1 cellular context compared by ENCODE assay signal in the genomic region with DNA sequence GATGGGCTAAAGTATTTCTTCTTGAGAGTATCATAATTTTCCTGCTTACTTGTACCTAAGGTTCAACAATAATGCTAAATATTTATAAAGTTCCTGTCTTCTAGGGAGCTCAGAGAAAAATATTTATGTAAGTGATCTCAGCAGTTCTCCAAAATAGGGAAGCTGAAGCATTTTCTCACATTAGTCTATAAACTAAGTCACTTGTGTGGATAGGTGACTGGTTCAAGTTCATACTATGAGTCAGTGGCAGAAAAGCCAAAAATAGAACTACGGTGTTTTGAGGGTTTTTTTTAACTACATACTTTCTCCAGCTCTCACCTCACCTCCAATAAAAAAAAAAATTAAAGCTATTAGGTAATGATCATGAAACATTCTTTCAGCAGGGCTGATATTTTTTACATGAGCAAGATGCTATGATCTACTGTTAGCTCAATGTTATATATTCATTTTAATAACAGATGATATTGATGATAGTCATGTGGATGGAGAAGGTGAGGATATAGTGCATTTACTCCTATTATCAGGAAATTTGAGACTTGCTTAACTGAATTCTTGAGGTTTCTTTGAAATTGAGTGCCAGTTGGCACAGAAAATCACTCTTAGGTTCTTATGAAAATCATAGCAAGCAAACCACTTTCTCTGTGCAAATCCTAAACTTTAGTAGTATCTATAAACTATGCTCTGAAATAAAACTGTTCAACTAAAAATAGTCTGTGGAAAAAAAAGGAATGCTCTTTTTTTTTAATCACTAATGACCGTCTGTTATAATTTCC.
TF ChIP-seq lines count a peak whose summit lies in the region.

No MANE protein-coding gene starts in this region.

TF ChIP-seq in GM12878, 131 proteins besides CTCF, POLR2A, EP300 and RAD21 (continued from another document and continues in another):
- TF ChIP-seq, protein P1, sequence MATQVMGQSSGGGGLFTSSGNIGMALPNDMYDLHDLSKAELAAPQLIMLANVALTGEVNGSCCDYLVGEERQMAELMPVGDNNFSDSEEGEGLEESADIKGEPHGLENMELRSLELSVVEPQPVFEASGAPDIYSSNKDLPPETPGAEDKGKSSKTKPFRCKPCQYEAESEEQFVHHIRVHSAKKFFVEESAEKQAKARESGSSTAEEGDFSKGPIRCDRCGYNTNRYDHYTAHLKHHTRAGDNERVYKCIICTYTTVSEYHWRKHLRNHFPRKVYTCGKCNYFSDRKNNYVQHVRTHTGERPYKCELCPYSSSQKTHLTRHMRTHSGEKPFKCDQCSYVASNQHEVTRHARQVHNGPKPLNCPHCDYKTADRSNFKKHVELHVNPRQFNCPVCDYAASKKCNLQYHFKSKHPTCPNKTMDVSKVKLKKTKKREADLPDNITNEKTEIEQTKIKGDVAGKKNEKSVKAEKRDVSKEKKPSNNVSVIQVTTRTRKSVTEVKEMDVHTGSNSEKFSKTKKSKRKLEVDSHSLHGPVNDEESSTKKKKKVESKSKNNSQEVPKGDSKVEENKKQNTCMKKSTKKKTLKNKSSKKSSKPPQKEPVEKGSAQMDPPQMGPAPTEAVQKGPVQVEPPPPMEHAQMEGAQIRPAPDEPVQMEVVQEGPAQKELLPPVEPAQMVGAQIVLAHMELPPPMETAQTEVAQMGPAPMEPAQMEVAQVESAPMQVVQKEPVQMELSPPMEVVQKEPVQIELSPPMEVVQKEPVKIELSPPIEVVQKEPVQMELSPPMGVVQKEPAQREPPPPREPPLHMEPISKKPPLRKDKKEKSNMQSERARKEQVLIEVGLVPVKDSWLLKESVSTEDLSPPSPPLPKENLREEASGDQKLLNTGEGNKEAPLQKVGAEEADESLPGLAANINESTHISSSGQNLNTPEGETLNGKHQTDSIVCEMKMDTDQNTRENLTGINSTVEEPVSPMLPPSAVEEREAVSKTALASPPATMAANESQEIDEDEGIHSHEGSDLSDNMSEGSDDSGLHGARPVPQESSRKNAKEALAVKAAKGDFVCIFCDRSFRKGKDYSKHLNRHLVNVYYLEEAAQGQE (IDR thresholded peaks at IDR 0.05; ENCODE audit: low read depth, low read length), result no peak
- TF ChIP-seq RBBP5 (conservative IDR thresholded peaks at IDR 0.05) (no peak), ZNF24 (IDR thresholded peaks at IDR 0.05) (no peak), PAX5 (IDR thresholded peaks at IDR 0.05; ENCODE audit: borderline replicate concordance, low read depth, low read length) (no peak), RFX5 (IDR thresholded peaks at IDR 0.05; ENCODE audit: low read depth, low read length) (no peak), SP1 (IDR thresholded peaks at IDR 0.05; ENCODE audit: low read depth, low read length) (peak; percentile 8), SUZ12 (IDR thresholded peaks at IDR 0.05; ENCODE audit: unreplicated experiment) (no peak), RB1 (IDR thresholded peaks at IDR 0.05; ENCODE audit: borderline replicate concordance) (no peak), MYB (IDR thresholded peaks at IDR 0.05; ENCODE audit: borderline replicate concordance, low read depth, low read length) (no peak), NR2C1 (IDR thresholded peaks at IDR 0.05) (no peak), GATAD2B (conservative IDR thresholded peaks at IDR 0.05; ENCODE audit: low read depth) (no peak), YBX1 (IDR thresholded peaks at IDR 0.05) (no peak), NFYA (IDR thresholded peaks at IDR 0.05; ENCODE audit: borderline replicate concordance, low read depth, low read length) (no peak), TBL1XR1 (IDR thresholded peaks at IDR 0.05; ENCODE audit: low read depth, low read length) (no peak), ZSCAN29 (IDR thresholded peaks at IDR 0.05) (no peak), RUNX3 (IDR thresholded peaks at IDR 0.05; ENCODE audit: low read length) (peak; percentile 83), CREB1 (IDR thresholded peaks at IDR 0.05; ENCODE audit: low read depth) (peak; percentile 46; the same call in 1 of the 2 replicates), MTA3 (IDR thresholded peaks at IDR 0.05; ENCODE audit: borderline replicate concordance, low read length) (peak; percentile 65; the same call in 1 of the 2 replicates), MEF2B (IDR thresholded peaks at IDR 0.05; ENCODE audit: partially characterized antibody, poor library complexity, severe bottlenecking) (peak; percentile 80), ZZZ3 (IDR thresholded peaks at IDR 0.05; ENCODE audit: control insufficient read depth, insufficient read length, low read depth) (no peak), HDGF (IDR thresholded peaks at IDR 0.05) (no peak), RELA (IDR thresholded peaks at IDR 0.05; ENCODE audit: borderline replicate concordance, partially characterized antibody) (no peak), RAD51 (IDR thresholded peaks at IDR 0.05) (no peak), STAT3 (IDR thresholded peaks at IDR 0.05; ENCODE audit: low read depth, low read length) (no peak), ZNF207 (IDR thresholded peaks at IDR 0.05; ENCODE audit: borderline replicate concordance) (no peak), ATF7 (IDR thresholded peaks at IDR 0.05; ENCODE audit: low read depth) (peak; percentile 26; the same call in 1 of the 2 replicates), FOXM1 (IDR thresholded peaks at IDR 0.05; ENCODE audit: low read depth, low read length) (peak; percentile 86; the same call in 1 of the 2 replicates), BMI1 (IDR thresholded peaks at IDR 0.05; ENCODE audit: borderline replicate concordance) (no peak; the same call in 1 of the 2 replicates), LARP7 (IDR thresholded peaks at IDR 0.05) (no peak), CHD2 (IDR thresholded peaks at IDR 0.05; ENCODE audit: borderline replicate concordance, low read depth, low read length) (no peak), BCL11A (IDR thresholded peaks at IDR 0.05; ENCODE audit: low read depth, low read length) (peak; percentile 52; the same call in 1 of the 2 replicates), DPF2 (IDR thresholded peaks at IDR 0.05) (no peak)
- TF ChIP-seq, protein P2, sequence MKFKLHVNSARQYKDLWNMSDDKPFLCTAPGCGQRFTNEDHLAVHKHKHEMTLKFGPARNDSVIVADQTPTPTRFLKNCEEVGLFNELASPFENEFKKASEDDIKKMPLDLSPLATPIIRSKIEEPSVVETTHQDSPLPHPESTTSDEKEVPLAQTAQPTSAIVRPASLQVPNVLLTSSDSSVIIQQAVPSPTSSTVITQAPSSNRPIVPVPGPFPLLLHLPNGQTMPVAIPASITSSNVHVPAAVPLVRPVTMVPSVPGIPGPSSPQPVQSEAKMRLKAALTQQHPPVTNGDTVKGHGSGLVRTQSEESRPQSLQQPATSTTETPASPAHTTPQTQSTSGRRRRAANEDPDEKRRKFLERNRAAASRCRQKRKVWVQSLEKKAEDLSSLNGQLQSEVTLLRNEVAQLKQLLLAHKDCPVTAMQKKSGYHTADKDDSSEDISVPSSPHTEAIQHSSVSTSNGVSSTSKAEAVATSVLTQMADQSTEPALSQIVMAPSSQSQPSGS (IDR thresholded peaks at IDR 0.05; ENCODE audit: low read length), result peak; percentile 83; the same call in 1 of the 2 replicates
- TF ChIP-seq, protein P3, sequence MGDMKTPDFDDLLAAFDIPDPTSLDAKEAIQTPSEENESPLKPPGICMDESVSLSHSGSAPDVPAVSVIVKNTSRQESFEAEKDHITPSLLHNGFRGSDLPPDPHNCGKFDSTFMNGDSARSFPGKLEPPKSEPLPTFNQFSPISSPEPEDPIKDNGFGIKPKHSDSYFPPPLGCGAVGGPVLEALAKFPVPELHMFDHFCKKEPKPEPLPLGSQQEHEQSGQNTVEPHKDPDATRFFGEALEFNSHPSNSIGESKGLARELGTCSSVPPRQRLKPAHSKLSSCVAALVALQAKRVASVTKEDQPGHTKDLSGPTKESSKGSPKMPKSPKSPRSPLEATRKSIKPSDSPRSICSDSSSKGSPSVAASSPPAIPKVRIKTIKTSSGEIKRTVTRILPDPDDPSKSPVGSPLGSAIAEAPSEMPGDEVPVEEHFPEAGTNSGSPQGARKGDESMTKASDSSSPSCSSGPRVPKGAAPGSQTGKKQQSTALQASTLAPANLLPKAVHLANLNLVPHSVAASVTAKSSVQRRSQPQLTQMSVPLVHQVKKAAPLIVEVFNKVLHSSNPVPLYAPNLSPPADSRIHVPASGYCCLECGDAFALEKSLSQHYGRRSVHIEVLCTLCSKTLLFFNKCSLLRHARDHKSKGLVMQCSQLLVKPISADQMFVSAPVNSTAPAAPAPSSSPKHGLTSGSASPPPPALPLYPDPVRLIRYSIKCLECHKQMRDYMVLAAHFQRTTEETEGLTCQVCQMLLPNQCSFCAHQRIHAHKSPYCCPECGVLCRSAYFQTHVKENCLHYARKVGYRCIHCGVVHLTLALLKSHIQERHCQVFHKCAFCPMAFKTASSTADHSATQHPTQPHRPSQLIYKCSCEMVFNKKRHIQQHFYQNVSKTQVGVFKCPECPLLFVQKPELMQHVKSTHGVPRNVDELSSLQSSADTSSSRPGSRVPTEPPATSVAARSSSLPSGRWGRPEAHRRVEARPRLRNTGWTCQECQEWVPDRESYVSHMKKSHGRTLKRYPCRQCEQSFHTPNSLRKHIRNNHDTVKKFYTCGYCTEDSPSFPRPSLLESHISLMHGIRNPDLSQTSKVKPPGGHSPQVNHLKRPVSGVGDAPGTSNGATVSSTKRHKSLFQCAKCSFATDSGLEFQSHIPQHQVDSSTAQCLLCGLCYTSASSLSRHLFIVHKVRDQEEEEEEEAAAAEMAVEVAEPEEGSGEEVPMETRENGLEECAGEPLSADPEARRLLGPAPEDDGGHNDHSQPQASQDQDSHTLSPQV (IDR thresholded peaks at IDR 0.05), result no peak
- TF ChIP-seq, protein P4, sequence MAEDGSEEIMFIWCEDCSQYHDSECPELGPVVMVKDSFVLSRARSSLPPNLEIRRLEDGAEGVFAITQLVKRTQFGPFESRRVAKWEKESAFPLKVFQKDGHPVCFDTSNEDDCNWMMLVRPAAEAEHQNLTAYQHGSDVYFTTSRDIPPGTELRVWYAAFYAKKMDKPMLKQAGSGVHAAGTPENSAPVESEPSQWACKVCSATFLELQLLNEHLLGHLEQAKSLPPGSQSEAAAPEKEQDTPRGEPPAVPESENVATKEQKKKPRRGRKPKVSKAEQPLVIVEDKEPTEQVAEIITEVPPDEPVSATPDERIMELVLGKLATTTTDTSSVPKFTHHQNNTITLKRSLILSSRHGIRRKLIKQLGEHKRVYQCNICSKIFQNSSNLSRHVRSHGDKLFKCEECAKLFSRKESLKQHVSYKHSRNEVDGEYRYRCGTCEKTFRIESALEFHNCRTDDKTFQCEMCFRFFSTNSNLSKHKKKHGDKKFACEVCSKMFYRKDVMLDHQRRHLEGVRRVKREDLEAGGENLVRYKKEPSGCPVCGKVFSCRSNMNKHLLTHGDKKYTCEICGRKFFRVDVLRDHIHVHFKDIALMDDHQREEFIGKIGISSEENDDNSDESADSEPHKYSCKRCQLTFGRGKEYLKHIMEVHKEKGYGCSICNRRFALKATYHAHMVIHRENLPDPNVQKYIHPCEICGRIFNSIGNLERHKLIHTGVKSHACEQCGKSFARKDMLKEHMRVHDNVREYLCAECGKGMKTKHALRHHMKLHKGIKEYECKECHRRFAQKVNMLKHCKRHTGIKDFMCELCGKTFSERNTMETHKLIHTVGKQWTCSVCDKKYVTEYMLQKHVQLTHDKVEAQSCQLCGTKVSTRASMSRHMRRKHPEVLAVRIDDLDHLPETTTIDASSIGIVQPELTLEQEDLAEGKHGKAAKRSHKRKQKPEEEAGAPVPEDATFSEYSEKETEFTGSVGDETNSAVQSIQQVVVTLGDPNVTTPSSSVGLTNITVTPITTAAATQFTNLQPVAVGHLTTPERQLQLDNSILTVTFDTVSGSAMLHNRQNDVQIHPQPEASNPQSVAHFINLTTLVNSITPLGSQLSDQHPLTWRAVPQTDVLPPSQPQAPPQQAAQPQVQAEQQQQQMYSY (CRISPR knock-in tag; IDR thresholded peaks at IDR 0.05), result no peak
- TF ChIP-seq, protein P5, sequence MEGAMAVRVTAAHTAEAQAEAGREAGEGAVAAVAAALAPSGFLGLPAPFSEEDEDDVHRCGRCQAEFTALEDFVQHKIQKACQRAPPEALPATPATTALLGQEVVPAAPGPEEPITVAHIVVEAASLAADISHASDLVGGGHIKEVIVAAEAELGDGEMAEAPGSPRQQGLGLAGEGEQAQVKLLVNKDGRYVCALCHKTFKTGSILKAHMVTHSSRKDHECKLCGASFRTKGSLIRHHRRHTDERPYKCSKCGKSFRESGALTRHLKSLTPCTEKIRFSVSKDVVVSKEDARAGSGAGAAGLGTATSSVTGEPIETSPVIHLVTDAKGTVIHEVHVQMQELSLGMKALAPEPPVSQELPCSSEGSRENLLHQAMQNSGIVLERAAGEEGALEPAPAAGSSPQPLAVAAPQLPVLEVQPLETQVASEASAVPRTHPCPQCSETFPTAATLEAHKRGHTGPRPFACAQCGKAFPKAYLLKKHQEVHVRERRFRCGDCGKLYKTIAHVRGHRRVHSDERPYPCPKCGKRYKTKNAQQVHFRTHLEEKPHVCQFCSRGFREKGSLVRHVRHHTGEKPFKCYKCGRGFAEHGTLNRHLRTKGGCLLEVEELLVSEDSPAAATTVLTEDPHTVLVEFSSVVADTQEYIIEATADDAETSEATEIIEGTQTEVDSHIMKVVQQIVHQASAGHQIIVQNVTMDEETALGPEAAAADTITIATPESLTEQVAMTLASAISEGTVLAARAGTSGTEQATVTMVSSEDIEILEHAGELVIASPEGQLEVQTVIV (IDR thresholded peaks at IDR 0.05; ENCODE audit: borderline replicate concordance, partially characterized antibody), result no peak
- TF ChIP-seq, protein P6, sequence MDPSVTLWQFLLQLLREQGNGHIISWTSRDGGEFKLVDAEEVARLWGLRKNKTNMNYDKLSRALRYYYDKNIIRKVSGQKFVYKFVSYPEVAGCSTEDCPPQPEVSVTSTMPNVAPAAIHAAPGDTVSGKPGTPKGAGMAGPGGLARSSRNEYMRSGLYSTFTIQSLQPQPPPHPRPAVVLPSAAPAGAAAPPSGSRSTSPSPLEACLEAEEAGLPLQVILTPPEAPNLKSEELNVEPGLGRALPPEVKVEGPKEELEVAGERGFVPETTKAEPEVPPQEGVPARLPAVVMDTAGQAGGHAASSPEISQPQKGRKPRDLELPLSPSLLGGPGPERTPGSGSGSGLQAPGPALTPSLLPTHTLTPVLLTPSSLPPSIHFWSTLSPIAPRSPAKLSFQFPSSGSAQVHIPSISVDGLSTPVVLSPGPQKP (IDR thresholded peaks at IDR 0.05; ENCODE audit: low read depth, low read length), result no peak
- TF ChIP-seq, protein P7, sequence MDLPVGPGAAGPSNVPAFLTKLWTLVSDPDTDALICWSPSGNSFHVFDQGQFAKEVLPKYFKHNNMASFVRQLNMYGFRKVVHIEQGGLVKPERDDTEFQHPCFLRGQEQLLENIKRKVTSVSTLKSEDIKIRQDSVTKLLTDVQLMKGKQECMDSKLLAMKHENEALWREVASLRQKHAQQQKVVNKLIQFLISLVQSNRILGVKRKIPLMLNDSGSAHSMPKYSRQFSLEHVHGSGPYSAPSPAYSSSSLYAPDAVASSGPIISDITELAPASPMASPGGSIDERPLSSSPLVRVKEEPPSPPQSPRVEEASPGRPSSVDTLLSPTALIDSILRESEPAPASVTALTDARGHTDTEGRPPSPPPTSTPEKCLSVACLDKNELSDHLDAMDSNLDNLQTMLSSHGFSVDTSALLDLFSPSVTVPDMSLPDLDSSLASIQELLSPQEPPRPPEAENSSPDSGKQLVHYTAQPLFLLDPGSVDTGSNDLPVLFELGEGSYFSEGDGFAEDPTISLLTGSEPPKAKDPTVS (IDR thresholded peaks at IDR 0.05; ENCODE audit: low read depth, low read length), result no peak
- TF ChIP-seq, protein P8, sequence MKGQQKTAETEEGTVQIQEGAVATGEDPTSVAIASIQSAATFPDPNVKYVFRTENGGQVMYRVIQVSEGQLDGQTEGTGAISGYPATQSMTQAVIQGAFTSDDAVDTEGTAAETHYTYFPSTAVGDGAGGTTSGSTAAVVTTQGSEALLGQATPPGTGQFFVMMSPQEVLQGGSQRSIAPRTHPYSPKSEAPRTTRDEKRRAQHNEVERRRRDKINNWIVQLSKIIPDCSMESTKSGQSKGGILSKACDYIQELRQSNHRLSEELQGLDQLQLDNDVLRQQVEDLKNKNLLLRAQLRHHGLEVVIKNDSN (IDR thresholded peaks at IDR 0.05; ENCODE audit: borderline replicate concordance, extremely low read length, insufficient read depth, low read depth, low read length), result no peak
